ENCODE assay signal across 8 cellular contexts in genomic region chr15:96352594-96353377, GRCh38. TPM values are rescaled to one million over a fixed set of nuclear protein-coding genes. Genes with fewer than 3 reads are reported as not detected.
DNase-seq lines count a peak whose midpoint lies in the region; ATAC-seq and TF ChIP-seq lines count a peak whose summit lies in the region.
"Had no signal": no experiment of that assay in that cellular context is flagged by ENCODE, and none has a peak within 500 bp of the region (broad histone marks: within the 10 kb centered on the region; RNA-seq: fewer than 3 reads in every experiment).

No MANE protein-coding gene starts in this region.

- no peak for TF ChIP-seq CTCF in WTC11 (IDR thresholded peaks at IDR 0.05)
- TF ChIP-seq CTCF in epithelial cell of proximal tubule (conservative IDR thresholded peaks at IDR 0.05; ENCODE audit: low read depth, low read length): no peak
- no peak for TF ChIP-seq CTCF in tibial artery (IDR thresholded peaks at IDR 0.05)
- no peak for TF ChIP-seq CTCF in MM.1S (IDR thresholded peaks at IDR 0.05; ENCODE audit: low read length)

- peak overlapping the region; percentile 67 for H3K56ac ChIP-seq in mesendoderm (ENCODE audit: low read length)

- no peak overlapping the region for H3K4ac ChIP-seq in mesendoderm (ENCODE audit: low read depth, low read length)

- H3K27ac ChIP-seq in mesendoderm (ENCODE audit: low read depth, low read length) (no peak overlapping the region), tibial artery (peak overlapping the region; percentile 97 to 99), MM.1S (ENCODE audit: low read length) (no peak overlapping the region)

- H2AK5ac ChIP-seq in mesendoderm (ENCODE audit: low read length): no peak overlapping the region

- H2BK5ac ChIP-seq in mesendoderm (ENCODE audit: low read length): no peak overlapping the region

- no peaks in the 10 kb centered on the region for H3K79me1 ChIP-seq in mesendoderm (ENCODE audit: low read length)

- no peak overlapping the region for H4K8ac ChIP-seq in mesendoderm (ENCODE audit: low read depth, low read length)

- H3K4me2 ChIP-seq in mesendoderm (ENCODE audit: low read length) (no peak overlapping the region), MM.1S (ENCODE audit: low read depth, low read length) (no peak overlapping the region; the same call in 1 of the 2 replicates)

- no peaks in the 10 kb centered on the region for H3K9me2 ChIP-seq in MM.1S (replicated peaks; ENCODE audit: insufficient read depth, low read length)

- H3K36me3 Mint-ChIP-seq in WTC11: no peaks in the 10 kb centered on the region
- H3K36me3 Mint-ChIP-seq in activated T-helper 2 cell treated with anti-CD3 and anti-CD28 coated beads, Interferon-gamma antibody, Interleukin-2, Interleukin-4, amounts not matched to agents 10 μg/mL and 5 μg/mL and 100 μg/mL, durations not matched to agents 14 hours and 24 hours and 36 hours (ENCODE audit: low read depth): no peaks in the 10 kb centered on the region

- CTCF ChIA-PET in WTC11 (lab: Charles Lee): interaction anchor here (0.9 to 6.0 kb wide), 8 partner anchors 9 to 893 kb away, joined by 3 to 52 read pairs (median 8); no protein-coding TSS in a partner anchor

- peak; percentile 12 for DNase-seq in WTC11 (ENCODE audit: low spot score)
- no peak for DNase-seq in epithelial cell of proximal tubule (ENCODE audit: low read depth)
- no peak for DNase-seq in mesendoderm
- DNase-seq in tibial artery: no peak
- no peak for DNase-seq in MM.1S
- DNase-seq in NCI-H2029 treated with DMSO at 0.1 percent for 48 hours (lab: John Stamatoyannopoulos, UW): no peak
- no peak for DNase-seq in activated T-helper 2 cell treated with anti-CD3 and anti-CD28 coated beads, Interferon-gamma antibody, Interleukin-2, Interleukin-4, amounts not matched to agents 10 μg/mL and 5 μg/mL and 100 μg/mL, durations not matched to agents 14 hours and 24 hours and 36 hours (ENCODE audit: low spot score)
- DNase-seq: Karpas-422 had no signal

- intact Hi-C loops in tibial artery (cut with DNase I; ENCODE audit: low total_unique reads): loop anchor here (10.0 kb wide), 1 partner anchor 1678 kb away; no protein-coding TSS in a partner anchor
- intact Hi-C loops in activated T-helper 2 cell treated with anti-CD3 and anti-CD28 coated beads, Interferon-gamma antibody, Interleukin-2, Interleukin-4, amounts not matched to agents 10 μg/mL and 5 μg/mL and 100 μg/mL, durations not matched to agents 14 hours and 24 hours and 36 hours (cut with micrococcal nuclease): loop anchor here (10.0 kb wide), 1 partner anchor 1768 kb away; no protein-coding TSS in a partner anchor

- H3K23ac ChIP-seq in mesendoderm (ENCODE audit: low read length): no peak overlapping the region

- H3K4me3 ChIP-seq in epithelial cell of proximal tubule (ENCODE audit: low read depth, low read length): peak overlapping the region; percentile 32
- no peak overlapping the region for H3K4me3 ChIP-seq in mesendoderm (ENCODE audit: low read length)
- peak overlapping the region; percentile 37 to 43 for H3K4me3 ChIP-seq in tibial artery
- H3K4me3 ChIP-seq in MM.1S (ENCODE audit: low read length): no peak overlapping the region

- no peaks in the 10 kb centered on the region for H3K79me2 ChIP-seq in mesendoderm (ENCODE audit: control insufficient read depth, insufficient read depth, low read length)
- H3K79me2 ChIP-seq in MM.1S (ENCODE audit: low read length): no peaks in the 10 kb centered on the region

- no peak overlapping the region for H2BK15ac ChIP-seq in mesendoderm (replicated peaks; ENCODE audit: low read depth)

- no peak overlapping the region for H3K9ac ChIP-seq in mesendoderm (ENCODE audit: low read length)
- no peak overlapping the region for H3K9ac ChIP-seq in MM.1S (ENCODE audit: low read length)

- no peaks in the 10 kb centered on the region for H3F3A ChIP-seq in MM.1S (ENCODE audit: insufficient read depth, low read length)

- no peaks in the 10 kb centered on the region for H4K20me1 ChIP-seq in MM.1S (ENCODE audit: insufficient read depth, low read length)

- no peak overlapping the region for H3K27ac Mint-ChIP-seq in WTC11
- no peak overlapping the region for H3K27ac Mint-ChIP-seq in activated T-helper 2 cell treated with anti-CD3 and anti-CD28 coated beads, Interferon-gamma antibody, Interleukin-2, Interleukin-4, amounts not matched to agents 10 μg/mL and 5 μg/mL and 100 μg/mL, durations not matched to agents 14 hours and 24 hours and 36 hours

- H3K18ac ChIP-seq in mesendoderm (ENCODE audit: low read length): no peak overlapping the region

- no CpG with 5 or more reads among the region's 12 CpGs for WGBS in mesendoderm (ENCODE audit: extremely low coverage, insufficient coverage, low lambda C conversion rate)

- H3K9me3 ChIP-seq in tibial artery (no peaks in the 10 kb centered on the region), MM.1S (replicated peaks; ENCODE audit: insufficient read depth, low read length) (no peaks in the 10 kb centered on the region)

- H2AFZ ChIP-seq in MM.1S (ENCODE audit: low read length): no peak overlapping the region

- POLR2A ChIA-PET in WTC11 (lab: Charles Lee): no interaction called here

- H3K4me1 ChIP-seq in mesendoderm (ENCODE audit: control insufficient read depth, low read depth, low read length) (no peaks in the 10 kb centered on the region), tibial artery (peaks cover 0 to 83% (median 39%) of the 10 kb centered on the region in 4 donors), MM.1S (ENCODE audit: low read length) (0 out of 2 replicates have a peak, but pooled peaks cover 4% of the 10 kb centered on the region)

- H3K27me3 ChIP-seq in mesendoderm (ENCODE audit: insufficient read depth, low read length, poor library complexity): peaks cover 86% of the 10 kb centered on the region
- H3K27me3 ChIP-seq in tibial artery: no peaks in the 10 kb centered on the region
- peaks cover 44% of the 10 kb centered on the region for H3K27me3 ChIP-seq in MM.1S (replicated peaks; ENCODE audit: insufficient read depth, low read length)

- H3K27me3 Mint-ChIP-seq in WTC11 (ENCODE audit: low read depth): no peaks in the 10 kb centered on the region; the same call in 1 of the 2 replicates
- H3K27me3 Mint-ChIP-seq in activated T-helper 2 cell treated with anti-CD3 and anti-CD28 coated beads, Interferon-gamma antibody, Interleukin-2, Interleukin-4, amounts not matched to agents 10 μg/mL and 5 μg/mL and 100 μg/mL, durations not matched to agents 14 hours and 24 hours and 36 hours (ENCODE audit: low read depth): peaks cover 74% of the 10 kb centered on the region

- peak overlapping the region; percentile 47; the same call in 1 of the 2 replicates for H3K4me3 Mint-ChIP-seq in WTC11
- no peak overlapping the region for H3K4me3 Mint-ChIP-seq in activated T-helper 2 cell treated with anti-CD3 and anti-CD28 coated beads, Interferon-gamma antibody, Interleukin-2, Interleukin-4, amounts not matched to agents 10 μg/mL and 5 μg/mL and 100 μg/mL, durations not matched to agents 14 hours and 24 hours and 36 hours (ENCODE audit: low read depth)

- H3K4me1 Mint-ChIP-seq in WTC11: peaks cover 56% of the 10 kb centered on the region
- peaks cover 8% of the 10 kb centered on the region for H3K4me1 Mint-ChIP-seq in activated T-helper 2 cell treated with anti-CD3 and anti-CD28 coated beads, Interferon-gamma antibody, Interleukin-2, Interleukin-4, amounts not matched to agents 10 μg/mL and 5 μg/mL and 100 μg/mL, durations not matched to agents 14 hours and 24 hours and 36 hours (ENCODE audit: low read depth)

- ATAC-seq in WTC11: no peak

- H4K5ac ChIP-seq in mesendoderm (ENCODE audit: low read length): no peak overlapping the region

- no peak overlapping the region for H2BK120ac ChIP-seq in mesendoderm (ENCODE audit: low read depth, low read length)

- no peaks in the 10 kb centered on the region for H3K36me3 ChIP-seq in mesendoderm (ENCODE audit: control insufficient read depth, insufficient read depth, low read length)
- no peaks in the 10 kb centered on the region for H3K36me3 ChIP-seq in tibial artery
- H3K36me3 ChIP-seq in MM.1S (replicated peaks; ENCODE audit: insufficient read depth, low read length): no peaks in the 10 kb centered on the region

- no peaks in the 10 kb centered on the region for H3K9me3 Mint-ChIP-seq in WTC11
- H3K9me3 Mint-ChIP-seq in activated T-helper 2 cell treated with anti-CD3 and anti-CD28 coated beads, Interferon-gamma antibody, Interleukin-2, Interleukin-4, amounts not matched to agents 10 μg/mL and 5 μg/mL and 100 μg/mL, durations not matched to agents 14 hours and 24 hours and 36 hours: no peaks in the 10 kb centered on the region

TF ChIP-seq in WTC11, 78 proteins besides CTCF, POLR2A, EP300 and RAD21 (continues in another document):
- TF ChIP-seq TP53 (CRISPR knock-in tag; IDR thresholded peaks at IDR 0.05) (no peak), NFE2L1 (CRISPR knock-in tag; IDR thresholded peaks at IDR 0.05) (no peak)
- TF ChIP-seq, protein P1, sequence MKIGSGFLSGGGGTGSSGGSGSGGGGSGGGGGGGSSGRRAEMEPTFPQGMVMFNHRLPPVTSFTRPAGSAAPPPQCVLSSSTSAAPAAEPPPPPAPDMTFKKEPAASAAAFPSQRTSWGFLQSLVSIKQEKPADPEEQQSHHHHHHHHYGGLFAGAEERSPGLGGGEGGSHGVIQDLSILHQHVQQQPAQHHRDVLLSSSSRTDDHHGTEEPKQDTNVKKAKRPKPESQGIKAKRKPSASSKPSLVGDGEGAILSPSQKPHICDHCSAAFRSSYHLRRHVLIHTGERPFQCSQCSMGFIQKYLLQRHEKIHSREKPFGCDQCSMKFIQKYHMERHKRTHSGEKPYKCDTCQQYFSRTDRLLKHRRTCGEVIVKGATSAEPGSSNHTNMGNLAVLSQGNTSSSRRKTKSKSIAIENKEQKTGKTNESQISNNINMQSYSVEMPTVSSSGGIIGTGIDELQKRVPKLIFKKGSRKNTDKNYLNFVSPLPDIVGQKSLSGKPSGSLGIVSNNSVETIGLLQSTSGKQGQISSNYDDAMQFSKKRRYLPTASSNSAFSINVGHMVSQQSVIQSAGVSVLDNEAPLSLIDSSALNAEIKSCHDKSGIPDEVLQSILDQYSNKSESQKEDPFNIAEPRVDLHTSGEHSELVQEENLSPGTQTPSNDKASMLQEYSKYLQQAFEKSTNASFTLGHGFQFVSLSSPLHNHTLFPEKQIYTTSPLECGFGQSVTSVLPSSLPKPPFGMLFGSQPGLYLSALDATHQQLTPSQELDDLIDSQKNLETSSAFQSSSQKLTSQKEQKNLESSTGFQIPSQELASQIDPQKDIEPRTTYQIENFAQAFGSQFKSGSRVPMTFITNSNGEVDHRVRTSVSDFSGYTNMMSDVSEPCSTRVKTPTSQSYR (CRISPR knock-in tag; IDR thresholded peaks at IDR 0.05): no peak
- TF ChIP-seq, protein P2, sequence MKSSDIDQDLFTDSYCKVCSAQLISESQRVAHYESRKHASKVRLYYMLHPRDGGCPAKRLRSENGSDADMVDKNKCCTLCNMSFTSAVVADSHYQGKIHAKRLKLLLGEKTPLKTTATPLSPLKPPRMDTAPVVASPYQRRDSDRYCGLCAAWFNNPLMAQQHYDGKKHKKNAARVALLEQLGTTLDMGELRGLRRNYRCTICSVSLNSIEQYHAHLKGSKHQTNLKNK (CRISPR knock-in tag; IDR thresholded peaks at IDR 0.05): no peak

RNA-seq across cellular contexts. Expression of gene NR2F2, which starts 22.3 kb away (rescaled TPM):
- total RNA-seq in WTC11 (2021): 0.27 to 0.57 TPM (median 0.55 TPM) in 3 replicates
- total RNA-seq in epithelial cell of proximal tubule: 17.6 and 17.7 TPM in 2 replicates
- 0.03 TPM for polyA plus RNA-seq in mesendoderm (2013, experiment 1 of 2)
- 0.04 TPM for polyA plus RNA-seq in mesendoderm (2013, experiment 2 of 2)
- total RNA-seq in activated T-helper 2 cell treated with anti-CD3 and anti-CD28 coated beads, Interferon-gamma antibody, Interleukin-2, Interleukin-4, amounts not matched to agents 10 μg/mL and 5 μg/mL and 100 μg/mL, durations not matched to agents 14 hours and 24 hours and 36 hours: not detected in 2 replicates

Comparison
In these comparisons a context has a peak if more than half of its experiments do, and no peak if none do; other contexts are left out.
1. H3K4me3 ChIP-seq: peak in epithelial cell of proximal tubule (single experiment) and tibial artery (2 of 2); none in mesendoderm (single experiment) and MM.1S (single experiment).
2. H3K27ac ChIP-seq: peak in tibial artery (2 of 2); none in mesendoderm (single experiment) and MM.1S (single experiment).
3. RNA of gene NR2F2, which starts 22.3 kb away (total RNA-seq): 17.6 to 17.7 TPM in epithelial cell of proximal tubule; 0.27 to 0.57 TPM in WTC11 and not detected in activated T-helper 2 cell treated with anti-CD3 and anti-CD28 coated beads, Interferon-gamma antibody, Interleukin-2, Interleukin-4, amounts not matched to agents 10 μg/mL and 5 μg/mL and 100 μg/mL, durations not matched to agents 14 hours and 24 hours and 36 hours; every median in the first group is over 10 times any median in the second.